In the genomic region with DNA sequence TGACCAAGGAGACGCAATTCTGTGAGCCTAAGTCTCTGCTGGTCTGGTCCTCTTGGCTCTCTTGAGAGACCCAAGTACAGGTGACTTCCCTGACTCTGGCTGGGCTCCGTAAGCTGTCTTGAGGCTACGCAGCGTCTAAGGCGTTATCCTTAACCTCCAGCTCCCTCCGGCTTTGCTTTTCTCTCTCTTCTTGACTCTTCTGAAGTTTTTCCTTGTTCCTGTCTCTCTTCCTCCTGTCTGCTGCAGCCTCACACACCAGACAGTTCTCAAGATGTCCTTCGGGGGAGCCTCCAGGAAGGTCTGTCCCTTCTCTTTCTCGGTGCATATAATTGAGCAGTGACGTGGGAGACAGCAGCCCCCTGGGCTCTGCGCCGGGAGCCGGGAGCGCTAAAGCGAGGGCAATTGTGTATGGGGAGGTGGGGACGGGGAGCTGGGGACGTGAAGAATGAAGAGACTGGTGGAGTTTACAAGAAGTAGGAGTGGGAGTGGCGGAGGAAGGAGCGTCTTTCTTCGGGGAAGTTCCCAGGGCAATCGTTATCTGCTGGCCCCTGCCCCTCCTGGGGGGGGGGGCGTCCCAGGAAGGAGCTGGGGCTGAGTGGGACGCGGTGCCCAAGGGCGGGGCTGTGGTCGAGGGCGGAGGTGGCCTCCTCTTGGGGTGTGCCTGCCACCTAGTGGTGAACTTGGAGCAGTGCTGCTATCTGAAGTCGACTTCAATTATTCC, we compare ENCODE assay signal across 8 cellular contexts. TPM values are rescaled to one million over a fixed set of nuclear protein-coding genes. Genes with fewer than 3 reads are reported as not detected.
A peak's percentile ranks its signal among the peaks of the same experiment; 100 is the strongest.
DNase-seq lines count a peak whose midpoint lies in the region; ATAC-seq and TF ChIP-seq lines count a peak whose summit lies in the region.

No MANE protein-coding gene starts in this region.

- TF ChIP-seq RAD21 in SK-N-SH (IDR thresholded peaks at IDR 0.05; ENCODE audit: low read length): peak; percentile 84

- H3K27ac ChIP-seq in CD4-positive, alpha-beta T cell (ENCODE audit: low read depth, low read length): no peak overlapping the region
- no peak overlapping the region for H3K27ac ChIP-seq in SK-N-SH (ENCODE audit: low read depth in 2 of 2, low read length in 1 of 2)
- peak overlapping the region in 1 of 2 donors; percentile 4 for H3K27ac ChIP-seq in testis

- H3K27me3 Mint-ChIP-seq in CD4-positive, alpha-beta T cell: no peaks in the 10 kb centered on the region
- H3K27me3 Mint-ChIP-seq in activated naive CD4-positive, alpha-beta T cell treated with anti-CD3 and anti-CD28 coated beads, Interleukin-2, amount 50 U/mL, for 24 hours: peaks cover 2% of the 10 kb centered on the region
- H3K27me3 Mint-ChIP-seq in osteocyte (ENCODE audit: unreplicated experiment): peaks cover 15% of the 10 kb centered on the region

- no peaks in the 10 kb centered on the region for H3K9me3 Mint-ChIP-seq in CD4-positive, alpha-beta T cell
- H3K9me3 Mint-ChIP-seq in activated naive CD4-positive, alpha-beta T cell treated with anti-CD3 and anti-CD28 coated beads, Interleukin-2, amount 50 U/mL, for 24 hours: no peaks in the 10 kb centered on the region
- peaks cover 6% of the 10 kb centered on the region for H3K9me3 Mint-ChIP-seq in osteocyte (ENCODE audit: unreplicated experiment)

- peak; percentile 50 to 72 (median 62) for DNase-seq in CD4-positive, alpha-beta T cell
- peak; percentile 75 for DNase-seq in HT-29 (ENCODE audit: low spot score)
- DNase-seq in SK-N-SH: peak; percentile 84
- peak; percentile 26 to 90 (median 74) for DNase-seq in head of caudate nucleus
- no peak for DNase-seq in osteocyte (ENCODE audit: extremely low spot score, unreplicated experiment)
- peak; percentile 89 for DNase-seq in testis

- CTCF ChIA-PET in CD4-positive, alpha-beta T cell (lab: Charles Lee): interaction anchor here (0.6 to 1.4 kb wide), 7 partner anchors 9 to 216 kb away, joined by 3 to 10 read pairs (median 3); no protein-coding TSS in a partner anchor
- CTCF ChIA-PET in SK-N-SH (lab: Yijun Ruan, JAX): interaction anchor here (0.6 to 8.3 kb wide), 30 partner anchors 10 to 1141 kb away, joined by 3 to 165 read pairs (median 5); a partner anchor contains a TSS

- H3K9me3 ChIP-seq in CD4-positive, alpha-beta T cell (ENCODE audit: control insufficient read depth, low read length): no peaks in the 10 kb centered on the region
- H3K9me3 ChIP-seq in SK-N-SH: no peaks in the 10 kb centered on the region
- H3K9me3 ChIP-seq in testis: no peaks in the 10 kb centered on the region

- H3K4me3 Mint-ChIP-seq in CD4-positive, alpha-beta T cell: peak overlapping the region; percentile 70
- H3K4me3 Mint-ChIP-seq in activated naive CD4-positive, alpha-beta T cell treated with anti-CD3 and anti-CD28 coated beads, Interleukin-2, amount 50 U/mL, for 24 hours: peak overlapping the region; percentile 83
- peak overlapping the region; percentile 78 for H3K4me3 Mint-ChIP-seq in osteocyte (ENCODE audit: unreplicated experiment)

- H3K36me3 Mint-ChIP-seq in CD4-positive, alpha-beta T cell (ENCODE audit: low read depth): no peaks in the 10 kb centered on the region
- H3K36me3 Mint-ChIP-seq in activated naive CD4-positive, alpha-beta T cell treated with anti-CD3 and anti-CD28 coated beads, Interleukin-2, amount 50 U/mL, for 24 hours: no peaks in the 10 kb centered on the region
- H3K36me3 Mint-ChIP-seq in osteocyte (ENCODE audit: unreplicated experiment): no peaks in the 10 kb centered on the region

- WGBS in SK-N-SH (ENCODE audit: low lambda C conversion rate): 11% methylated on average over 23 of the region's 27 CpGs
- 2 to 4% methylated on average over 27 of the region's 27 CpGs for WGBS in testis, 2 donors

- H3K79me2 ChIP-seq in SK-N-SH (ENCODE audit: insufficient read depth): no peaks in the 10 kb centered on the region

- intact Hi-C loops in CD4-positive, alpha-beta T cell (cut with DNase I, micrococcal nuclease): loop anchor here (1.0 kb wide), 2 partner anchors 108 to 199 kb away; no protein-coding TSS in a partner anchor
- intact Hi-C loops in head of caudate nucleus (cut with DNase I) (loop anchor here (2.0 kb wide), 1 partner anchor 72 kb away; no protein-coding TSS in a partner anchor), testis (cut with DNase I; ENCODE audit: low total_unique reads) (loop anchor here (5.0 to 10.0 kb wide), 2 partner anchors 108 to 200 kb away; no protein-coding TSS in a partner anchor)

- peak; percentile 97 for TF ChIP-seq CTCF in CD4-positive, alpha-beta T cell (IDR thresholded peaks at IDR 0.05)
- peak; percentile 76 for TF ChIP-seq CTCF in SK-N-SH (IDR thresholded peaks at IDR 0.05)
- TF ChIP-seq CTCF in osteocyte (IDR thresholded peaks at IDR 0.05): peak; percentile 98
- TF ChIP-seq CTCF in testis (IDR thresholded peaks at IDR 0.05): peak; percentile 92 to 99 (median 98)

- H3K4me1 Mint-ChIP-seq in CD4-positive, alpha-beta T cell (ENCODE audit: low read depth): peaks cover 10% of the 10 kb centered on the region
- peaks cover 14% of the 10 kb centered on the region for H3K4me1 Mint-ChIP-seq in activated naive CD4-positive, alpha-beta T cell treated with anti-CD3 and anti-CD28 coated beads, Interleukin-2, amount 50 U/mL, for 24 hours
- H3K4me1 Mint-ChIP-seq in osteocyte (ENCODE audit: unreplicated experiment): peaks cover 8% of the 10 kb centered on the region

- peak overlapping the region; percentile 76 for H3K4me2 ChIP-seq in SK-N-SH

- H3K4me3 ChIP-seq in SK-N-SH (ENCODE audit: low read depth in 2 of 2, low read length in 1 of 2) (peak overlapping the region; percentile 38 to 56), testis (peak overlapping the region; percentile 44 to 50)

- peak; percentile 96 for ATAC-seq in CD4-positive, alpha-beta T cell (ENCODE audit: poor library complexity)
- peak; percentile 92 for ATAC-seq in GM19397 (IDR thresholded peaks at IDR 0.05; ENCODE audit: unreplicated experiment)

- H3K36me3 ChIP-seq in SK-N-SH (replicated peaks in 1 of 2; ENCODE audit: control insufficient read depth in 1 of 2, insufficient read depth in 2 of 2, low read length in 1 of 2) (no peaks in the 10 kb centered on the region), testis (ENCODE audit: low read depth, missing control alignments) (no peaks in the 10 kb centered on the region)

- H2AFZ ChIP-seq in SK-N-SH (ENCODE audit: low read depth): 0 out of 2 replicates have a peak overlapping the region, but pooled peaks have one; percentile 65

- H3F3A ChIP-seq in SK-N-SH (replicated peaks; ENCODE audit: insufficient read depth): no peaks in the 10 kb centered on the region

- no peak overlapping the region for H3K9ac ChIP-seq in SK-N-SH

- POLR2A ChIA-PET in CD4-positive, alpha-beta T cell (lab: Charles Lee): interaction anchor here (0.9 to 1.4 kb wide), 3 partner anchors 149 to 1152 kb away, joined by 4 to 6 read pairs (median 5); a partner anchor contains a TSS
- POLR2A ChIA-PET in SK-N-SH (lab: Yijun Ruan, JAX): no interaction called here

- H3K27me3 ChIP-seq in CD4-positive, alpha-beta T cell (ENCODE audit: control insufficient read depth, insufficient read depth, low read length): no peaks in the 10 kb centered on the region
- H3K27me3 ChIP-seq in SK-N-SH (ENCODE audit: insufficient read depth) (no peaks in the 10 kb centered on the region), testis (no peaks in the 10 kb centered on the region)

- TF ChIP-seq POLR2A in testis (IDR thresholded peaks at IDR 0.05): no peak

- no peaks in the 10 kb centered on the region for H3K9me2 ChIP-seq in SK-N-SH

- H3K4me1 ChIP-seq in SK-N-SH (ENCODE audit: control insufficient read depth in 1 of 2, insufficient read depth in 2 of 2, low read depth in 1 of 2, low read length in 1 of 2) (peaks cover 0 to 4% of the 10 kb centered on the region in 2 experiments; a peak in 1 of 4 replicates), testis (peaks cover 6% of the 10 kb centered on the region)

- H4K20me1 ChIP-seq in SK-N-SH (ENCODE audit: insufficient read depth): no peaks in the 10 kb centered on the region

- no peak overlapping the region for H3K27ac Mint-ChIP-seq in CD4-positive, alpha-beta T cell
- H3K27ac Mint-ChIP-seq in activated naive CD4-positive, alpha-beta T cell treated with anti-CD3 and anti-CD28 coated beads, Interleukin-2, amount 50 U/mL, for 24 hours: no peak overlapping the region
- no peak overlapping the region for H3K27ac Mint-ChIP-seq in osteocyte (ENCODE audit: unreplicated experiment)

- TF ChIP-seq EP300 in SK-N-SH (IDR thresholded peaks at IDR 0.05; ENCODE audit: borderline replicate concordance in 1 of 2, low read depth in 1 of 2, low read length in 1 of 2): no peak

TF ChIP-seq in SK-N-SH, 30 proteins besides CTCF, POLR2A, EP300 and RAD21:
- peak; percentile 78 for TF ChIP-seq SMC3 (IDR thresholded peaks at IDR 0.05; ENCODE audit: low read depth, low read length)
- no peak for TF ChIP-seq MEF2A (IDR thresholded peaks at IDR 0.05; ENCODE audit: borderline replicate concordance, low read depth)
- TF ChIP-seq SIN3A (IDR thresholded peaks at IDR 0.05; ENCODE audit: borderline replicate concordance, low read depth, low read length): no peak
- no peak for TF ChIP-seq EZH2phosphoT487 (IDR thresholded peaks at IDR 0.05; ENCODE audit: borderline replicate concordance, low read depth)
- no peak for TF ChIP-seq NRF1 (IDR thresholded peaks at IDR 0.05; ENCODE audit: low read depth, low read length)
- no peak for TF ChIP-seq MXI1 (IDR thresholded peaks at IDR 0.05; ENCODE audit: low read depth, low read length)
- no peak for TF ChIP-seq YY1 (IDR thresholded peaks at IDR 0.05; ENCODE audit: low read depth)
- no peak for TF ChIP-seq FOXJ3 (CRISPR knock-in tag; IDR thresholded peaks at IDR 0.05)
- TF ChIP-seq GATA2 (CRISPR knock-in tag; IDR thresholded peaks at IDR 0.05): no peak

RNA-seq across cellular contexts. Expression of a gene that starts 6.9 kb away (rescaled TPM):
- not detected for total RNA-seq in CD4-positive, alpha-beta T cell
- not detected in 2 replicates for total RNA-seq in HT-29 (2014; rRNA removed; shearing (Covaris generic))
- polyA plus RNA-seq in SK-N-SH (2012; rRNA removed): not detected in 2 replicates
- not detected in 2 replicates for polyA plus RNA-seq in SK-N-SH (2012; cell fraction: cytosol; rRNA removed)
- not detected in 2 replicates for polyA plus RNA-seq in SK-N-SH (2012; cell fraction: nucleus; rRNA removed)
- not detected in 2 replicates for total RNA-seq in osteocyte
- total RNA-seq in testis: under 1 TPM; 0.08 to 0.37 TPM
- 0.18 TPM for polyA plus RNA-seq in testis (ENCODE audit: insufficient read depth, low read depth, low replicate concordance)

RNA-seq across cellular contexts. Expression of a gene that starts 40.9 kb away (rescaled TPM):
- not detected for total RNA-seq in CD4-positive, alpha-beta T cell
- 4.7 and 4.8 TPM in 2 replicates for total RNA-seq in HT-29 (2014; rRNA removed; shearing (Covaris generic))
- polyA plus RNA-seq in SK-N-SH (2012; rRNA removed) (not detected in 2 replicates), testis (ENCODE audit: insufficient read depth, low read depth, low replicate concordance) (not detected)
- not detected in 2 replicates for polyA plus RNA-seq in SK-N-SH (2012; cell fraction: cytosol; rRNA removed)
- polyA plus RNA-seq in SK-N-SH (2012; cell fraction: nucleus; rRNA removed): not detected in 2 replicates
- total RNA-seq in osteocyte (not detected in 2 replicates), testis (not detected)
